8 cellular contexts compared by ENCODE assay signal in the genomic region with DNA sequence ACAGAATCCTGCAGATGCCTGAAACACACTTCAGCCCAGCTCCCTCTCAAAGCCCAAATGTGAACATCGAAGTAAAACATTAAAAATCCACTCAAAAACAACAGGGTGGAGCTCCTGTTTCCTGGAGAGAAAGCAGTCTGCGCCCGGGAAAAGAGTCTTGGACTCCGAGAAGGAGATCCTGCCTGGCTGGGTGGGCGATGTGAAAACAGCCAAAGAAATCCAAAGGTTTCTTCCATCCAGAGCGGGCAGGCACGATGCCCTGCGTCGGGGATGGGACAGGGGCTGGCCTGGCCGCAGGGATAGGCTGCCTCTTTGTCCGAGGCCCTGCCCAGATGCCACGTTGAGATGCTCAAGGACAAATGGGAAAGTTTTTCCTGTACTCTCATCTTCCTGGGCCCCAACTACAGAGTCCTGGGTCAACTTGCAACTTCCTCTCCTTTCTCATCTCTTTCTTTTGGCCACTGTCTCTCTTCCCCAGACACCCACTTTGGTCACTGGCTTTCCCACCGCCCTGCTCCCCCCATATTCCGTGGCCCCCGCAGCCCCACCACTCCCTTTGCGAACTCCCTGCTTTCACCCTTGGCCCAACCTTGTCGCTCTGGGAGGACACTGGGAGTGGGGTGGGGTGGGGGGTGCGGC. TPM values are rescaled to one million over a fixed set of nuclear protein-coding genes. Genes with fewer than 3 reads are reported as not detected.
DNase-seq lines count a peak whose midpoint lies in the region; ATAC-seq, FAIRE-seq and TF ChIP-seq lines count a peak whose summit lies in the region.

No MANE protein-coding gene starts in this region.

- H3K9me3 Mint-ChIP-seq in HFFc6, result no peaks in the 10 kb centered on the region
- no peaks in the 10 kb centered on the region for H3K9me3 Mint-ChIP-seq in T-cell
- H3K9me3 Mint-ChIP-seq in memory B cell, result no peaks in the 10 kb centered on the region

- H3K27me3 ChIP-seq in endothelial cell of umbilical vein (ENCODE audit: control insufficient read depth in 2 of 2, insufficient read depth in 2 of 2, low read length in 2 of 2) (no peaks in the 10 kb centered on the region), thymus (ENCODE audit: control insufficient read depth, insufficient read depth) (peaks cover 9% of the 10 kb centered on the region)

- FAIRE-seq in endothelial cell of umbilical vein (lab: Jason Lieb, UNC), result peak; percentile 94

- BruUV-seq in endothelial cell of umbilical vein (replicated peaks; lab: Mats Ljungman, UMichigan), result TSS peak; percentile 78

- H3K27me3 Mint-ChIP-seq in HFFc6 (ENCODE audit: insufficient read depth), result peaks cover 10% of the 10 kb centered on the region
- H3K27me3 Mint-ChIP-seq in T-cell, result no peaks in the 10 kb centered on the region
- H3K27me3 Mint-ChIP-seq in memory B cell, result no peaks in the 10 kb centered on the region

- POLR2A ChIA-PET in T-cell (lab: Charles Lee) (interaction anchor here (0.6 to 1.3 kb wide), 5 partner anchors 19 to 868 kb away, joined by 3 to 5 read pairs (median 3); a partner anchor contains a TSS), endothelial cell of umbilical vein (lab: Charles Lee) (interaction anchor here (1.1 to 1.4 kb wide), 2 partner anchors 209 to 421 kb away, joined by 4 to 12 read pairs; a partner anchor contains a TSS)

- H3K27ac ChIP-seq in endothelial cell of umbilical vein (ENCODE audit: insufficient read depth, low read depth, low read length), result peak overlapping the region; percentile 75
- H3K27ac ChIP-seq in thymus (ENCODE audit: low read depth), result peak overlapping the region; percentile 74

- H3K4me3 ChIP-seq in endothelial cell of umbilical vein (replicated peaks in 1 of 3; ENCODE audit: insufficient read depth in 1 of 3, low read depth in 1 of 3, low read length in 3 of 3) (peak overlapping the region; percentile 58 to 74 (median 70)), thymus (ENCODE audit: low read length) (peak overlapping the region; percentile 72)

- DNase-seq in C1 segment of cervical spinal cord (lab: John Stamatoyannopoulos, UW) (peak in 12 of 14 donors; percentile 41 to 81 (median 71)), HFFc6 (peak; percentile 88), T-cell (no peak), endothelial cell of umbilical vein (ENCODE audit: low read depth, low spot score) (peak; percentile 87), memory B cell (ENCODE audit: low spot score in 2 of 2) (no peak), OCI-M2 (lab: John Stamatoyannopoulos, UW; ENCODE audit: unreplicated experiment) (no peak)

- H3K4me3 Mint-ChIP-seq in HFFc6, result peak overlapping the region; percentile 99
- H3K4me3 Mint-ChIP-seq in T-cell, result peak overlapping the region; percentile 77 to 84 (median 80)
- peak overlapping the region; percentile 84 for H3K4me3 Mint-ChIP-seq in memory B cell

- peak overlapping the region; percentile 54 for H2AFZ ChIP-seq in endothelial cell of umbilical vein (ENCODE audit: low read depth, low read length)

- H3K27ac Mint-ChIP-seq in HFFc6 (peak overlapping the region; percentile 100), T-cell (peak overlapping the region in 1 of 2 donors; percentile 74), memory B cell (peak overlapping the region; percentile 17)

- peak overlapping the region; percentile 82 for H3K9ac ChIP-seq in endothelial cell of umbilical vein (replicated peaks; ENCODE audit: extremely low read depth, insufficient read depth, low read length)

- H3K9me1 ChIP-seq in endothelial cell of umbilical vein (replicated peaks; ENCODE audit: control insufficient read depth, extremely low read depth, insufficient read depth, low read length), result no peaks in the 10 kb centered on the region

- no peaks in the 10 kb centered on the region for H3K9me3 ChIP-seq in endothelial cell of umbilical vein (replicated peaks; ENCODE audit: control insufficient read depth, insufficient read depth, low read length)
- H3K9me3 ChIP-seq in thymus (ENCODE audit: control insufficient read depth), result no peaks in the 10 kb centered on the region

- TF ChIP-seq CTCF in HFFc6 (IDR thresholded peaks at IDR 0.05) (no peak), endothelial cell of umbilical vein (IDR thresholded peaks at IDR 0.05; ENCODE audit: extremely low read depth in 1 of 2, insufficient read depth in 1 of 2, low read depth in 1 of 2, low read length in 2 of 2) (no peak)

- peak overlapping the region; percentile 92 for H3K4me2 ChIP-seq in endothelial cell of umbilical vein (ENCODE audit: insufficient read depth, low read length)

- ATAC-seq in T-cell (replicated peaks in 1 of 4), result no peak
- ATAC-seq in memory B cell (ENCODE audit: low read depth), result no peak
- ATAC-seq in GM21526 (IDR thresholded peaks at IDR 0.05; ENCODE audit: low FRiP score, unreplicated experiment), result no peak

- peak; percentile 64 for TF ChIP-seq POLR2A in endothelial cell of umbilical vein (IDR thresholded peaks at IDR 0.05; ENCODE audit: low read depth, low read length)

- dilution Hi-C loops in endothelial cell of umbilical vein (cut with MboI; ENCODE audit: extremely low pct_ligation_motif_present, low sequenced_read_pairs), result no loop called here

- H3K79me2 ChIP-seq in endothelial cell of umbilical vein (ENCODE audit: control insufficient read depth, insufficient read depth, low read length), result no peaks in the 10 kb centered on the region

- H3K4me1 Mint-ChIP-seq in HFFc6 (ENCODE audit: low read depth) (peaks cover 41% of the 10 kb centered on the region), T-cell (peaks cover 45 to 55% (median 52%) of the 10 kb centered on the region in 3 donors), memory B cell (peaks cover 13% of the 10 kb centered on the region)

- H3K36me3 Mint-ChIP-seq in HFFc6 (ENCODE audit: low read depth), result no peaks in the 10 kb centered on the region
- H3K36me3 Mint-ChIP-seq in T-cell, result peaks cover 2% of the 10 kb centered on the region
- H3K36me3 Mint-ChIP-seq in memory B cell, result no peaks in the 10 kb centered on the region

- H3K36me3 ChIP-seq in endothelial cell of umbilical vein (ENCODE audit: control insufficient read depth in 2 of 2, extremely low read depth in 1 of 2, insufficient read depth in 2 of 2, low read length in 2 of 2) (peaks cover 0 to under 1% of the 10 kb centered on the region in 2 experiments), thymus (ENCODE audit: control insufficient read depth, insufficient read depth) (no peaks in the 10 kb centered on the region)

- H4K20me1 ChIP-seq in endothelial cell of umbilical vein (replicated peaks; ENCODE audit: control insufficient read depth, extremely low read depth, insufficient read depth, low read length), result no peaks in the 10 kb centered on the region

- CTCF ChIA-PET in T-cell (lab: Charles Lee), result interaction anchor here (0.7 to 3.1 kb wide), 6 partner anchors 11 to 276 kb away, joined by 3 to 14 read pairs (median 7); a partner anchor contains a TSS
- CTCF ChIA-PET in endothelial cell of umbilical vein (lab: Charles Lee), result interaction anchor here (0.5 to 8.0 kb wide), 11 partner anchors 10 to 437 kb away, joined by 3 to 35 read pairs (median 5); a partner anchor contains a TSS

- intact Hi-C loops in endothelial cell of umbilical vein (cut with micrococcal nuclease), result loop anchor here (1.0 to 5.0 kb wide), 4 partner anchors 15 to 354 kb away; a partner anchor contains a TSS

- H3K4me1 ChIP-seq in endothelial cell of umbilical vein (ENCODE audit: control insufficient read depth, extremely low read depth, insufficient read depth, low read length) (peaks cover 18% of the 10 kb centered on the region), thymus (ENCODE audit: control insufficient read depth, insufficient read depth, low read length) (peaks cover 8% of the 10 kb centered on the region)

- 39% methylated on average over 18 of the region's 18 CpGs for WGBS in thymus

TF ChIP-seq in endothelial cell of umbilical vein, 7 proteins besides CTCF, POLR2A, EP300 and RAD21:
- TF ChIP-seq, protein P1, sequence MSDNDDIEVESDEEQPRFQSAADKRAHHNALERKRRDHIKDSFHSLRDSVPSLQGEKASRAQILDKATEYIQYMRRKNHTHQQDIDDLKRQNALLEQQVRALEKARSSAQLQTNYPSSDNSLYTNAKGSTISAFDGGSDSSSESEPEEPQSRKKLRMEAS (IDR thresholded peaks at IDR 0.05; ENCODE audit: insufficient read depth, insufficient read length), result peak; percentile 39
- TF ChIP-seq POLR2AphosphoS5 (IDR thresholded peaks at IDR 0.05; ENCODE audit: insufficient read depth, low read depth, low read length), result peak; percentile 49
- no peak for TF ChIP-seq JUN (IDR thresholded peaks at IDR 0.05; ENCODE audit: borderline replicate concordance, insufficient read depth, insufficient read length, low read depth)
- no peak for TF ChIP-seq FOS (IDR thresholded peaks at IDR 0.05; ENCODE audit: borderline replicate concordance, insufficient read depth, low read length)

RNA-seq across cellular contexts. Expression of a gene that starts 0.6 kb away (rescaled TPM):
- 10 to 100 TPM; 62.6 to 90.9 (median 84.9) TPM for total RNA-seq in HFFc6 (2021; fragmentation: NEBNext Ultra II Directional; extraction: Animal tissue kit (Norgen Biotek cat#: 25700))
- total RNA-seq in T-cell (10 to 100 TPM in 2 of 5 donors, 1 to 10 TPM in 3; 5.4 to 11.8 (median 9.7) TPM), endothelial cell of umbilical vein (41.5 and 49.9 TPM in 2 replicates)
- polyA plus RNA-seq in endothelial cell of umbilical vein (69.8 and 70.3 TPM in 2 replicates), thymus (17.8 TPM)
- polyA plus RNA-seq in endothelial cell of umbilical vein (2011; cell fraction: cytosol; rRNA removed), result 76.5 and 78.2 TPM in 2 replicates
- 74.6 and 88.2 TPM in 2 replicates for polyA plus RNA-seq in endothelial cell of umbilical vein (2011; cell fraction: nucleus; rRNA removed)
- polyA plus RNA-seq in endothelial cell of umbilical vein (2012), result 53.7 and 71.7 TPM in 2 replicates
- polyA minus RNA-seq in endothelial cell of umbilical vein, result 80.8 and 96.2 TPM in 2 replicates
- 4.9 TPM for polyA minus RNA-seq in endothelial cell of umbilical vein (2011; cell fraction: cytosol; rRNA and poly(A)+ RNA removed)
- polyA minus RNA-seq in endothelial cell of umbilical vein (2011; cell fraction: nucleus; rRNA and poly(A)+ RNA removed), result 59.8 and 75.3 TPM in 2 replicates

RNA-seq across cellular contexts. Expression of a gene that starts 55.6 kb away (rescaled TPM):
- 100 to 1,000 TPM; 265 to 302 (median 292) TPM for total RNA-seq in HFFc6 (2021; fragmentation: NEBNext Ultra II Directional; extraction: Animal tissue kit (Norgen Biotek cat#: 25700))
- total RNA-seq in T-cell, result 100 to 1,000 TPM; 128 to 175 (median 162) TPM
- total RNA-seq in endothelial cell of umbilical vein, result 238 and 257 TPM in 2 replicates
- 72.9 and 92.0 TPM in 2 replicates for polyA plus RNA-seq in endothelial cell of umbilical vein
- 95.9 and 100.0 TPM in 2 replicates for polyA plus RNA-seq in endothelial cell of umbilical vein (2011; cell fraction: cytosol; rRNA removed)
- 123 and 157 TPM in 2 replicates for polyA plus RNA-seq in endothelial cell of umbilical vein (2011; cell fraction: nucleus; rRNA removed)
- 166 and 194 TPM in 2 replicates for polyA plus RNA-seq in endothelial cell of umbilical vein (2012)
- polyA minus RNA-seq in endothelial cell of umbilical vein, result 340 and 428 TPM in 2 replicates
- 163 TPM for polyA minus RNA-seq in endothelial cell of umbilical vein (2011; cell fraction: cytosol; rRNA and poly(A)+ RNA removed)
- polyA minus RNA-seq in endothelial cell of umbilical vein (2011; cell fraction: nucleus; rRNA and poly(A)+ RNA removed), result 240 and 318 TPM in 2 replicates
- polyA plus RNA-seq in thymus, result 144 TPM

Comparison
In these comparisons a context has a peak if more than half of its experiments do, and no peak if none do; other contexts are left out.
1. DNase-seq: peak in C1 segment of cervical spinal cord (12 of 14), HFFc6 (single experiment) and endothelial cell of umbilical vein (single experiment); none in T-cell (0 of 34), memory B cell (0 of 2) and OCI-M2 (single experiment).
2. Peak in every context shown above with its lines, with median percentiles within 50 percentile points of each other: H3K4me3 Mint-ChIP-seq.